In the genomic region with DNA sequence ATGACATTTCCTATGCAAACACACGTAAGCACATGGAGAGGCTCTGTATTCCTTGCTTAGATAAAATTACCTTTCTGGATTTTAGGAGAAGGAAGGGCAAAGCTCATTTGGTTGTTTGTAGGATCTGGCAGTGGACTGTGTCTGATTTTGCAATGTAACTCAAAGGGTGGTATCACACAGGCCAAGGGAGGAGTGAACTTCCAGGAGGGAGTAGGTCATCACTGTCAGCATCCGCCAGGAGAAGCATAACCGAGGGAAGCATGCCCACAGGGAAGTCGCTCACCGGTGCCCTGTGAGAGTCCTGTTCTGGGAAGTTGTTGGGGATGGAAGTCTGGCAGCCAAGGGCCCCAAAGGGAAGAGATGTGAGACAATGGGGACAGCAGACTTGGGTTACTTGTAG, we compare ENCODE assay signal across 21 cellular contexts.
"Had no signal": no experiment of that assay in that cellular context is flagged by ENCODE, and none has a peak within 500 bp of the region (broad histone marks: within the 10 kb centered on the region; RNA-seq: fewer than 3 reads in every experiment).

No MANE protein-coding gene starts in this region.

- ATAC-seq: stimulated activated effector memory CD8-positive, alpha-beta T cell treated with anti-CD3 and anti-CD28 coated beads, Interleukin-12 subunit alpha, Interleukin-12 subunit beta, amount 100 ng/mL, for 72 hours; stimulated activated naive B cell treated with anti-CD40 and anti-IgM and Interleukin-4, amounts not matched to agents 10 μg/mL and 1 μg/mL and 100 μg/mL, for 72 hours; stimulated activated naive CD8-positive, alpha-beta T cell treated with anti-CD3 and anti-CD28 coated beads, Interleukin-15, amount 100 ng/mL, for 72 hours; stimulated activated naive CD8-positive, alpha-beta T cell treated with anti-CD3 and anti-CD28 coated beads, Interleukin-15, Interleukin-2, amounts not matched to agents 100 U/mL and 50 U/mL, for 24 hours; upper lobe of right lung had no signal

- DNase-seq: stimulated activated CD4-positive, alpha-beta T cell treated with anti-CD3 and anti-CD28 coated beads, Interleukin-2, amount 100 ng/mL, for 48 hours; stimulated activated CD4-positive, alpha-beta T cell treated with anti-CD3 and anti-CD28 coated beads, Interleukin-4, amount 100 ng/mL, for 1 hour; stimulated activated CD4-positive, alpha-beta T cell treated with anti-CD3 and anti-CD28 coated beads, Interleukin-4, amount 100 ng/mL, for 24 hours; stimulated activated CD4-positive, alpha-beta T cell treated with anti-CD3 and anti-CD28 coated beads, Interleukin-4, amount 100 ng/mL, for 4 hours; stimulated activated CD8-positive, alpha-beta memory T cell treated with anti-CD3 and anti-CD28 coated beads, Interleukin-4, amount 100 ng/mL, for 48 hours; stimulated activated naive B cell treated with anti-CD40 and anti-IgM and Interleukin-4, amounts not matched to agents 10 μg/mL and 1 μg/mL and 100 μg/mL, for 72 hours; stimulated activated naive CD4-positive, alpha-beta T cell; stimulated activated naive CD4-positive, alpha-beta T cell treated with Interleukin-2 at 50 U/mL for 16 hours; stimulated activated naive CD8-positive, alpha-beta T cell treated with anti-CD3 and anti-CD28 coated beads, Interleukin-15, amount 100 ng/mL, for 72 hours; stimulated activated naive CD8-positive, alpha-beta T cell treated with anti-CD3 and anti-CD28 coated beads, Interleukin-15, Interleukin-2, amounts not matched to agents 100 U/mL and 50 U/mL, for 24 hours; stomach; substantia nigra; testis; thyroid gland; tibial artery; transverse colon; trophoblast cell; upper lobe of left lung; upper lobe of right lung; uterus had no signal
